In genomic region chr11:28674432-28675076, GRCh38 we compare ENCODE assay signal across 11 cellular contexts.
DNase-seq lines count a peak whose midpoint lies in the region; ATAC-seq and TF ChIP-seq lines count a peak whose summit lies in the region.
"Had no signal": no experiment of that assay in that cellular context is flagged by ENCODE, and none has a peak within 500 bp of the region (broad histone marks: within the 10 kb centered on the region; RNA-seq: fewer than 3 reads in every experiment).

No MANE protein-coding gene starts in this region.

- no peak overlapping the region for H3K27ac Mint-ChIP-seq in effector memory CD8-positive, alpha-beta T cell
- H3K27ac Mint-ChIP-seq: activated naive CD8-positive, alpha-beta T cell had no signal

- H3K27ac ChIP-seq in mesendoderm (ENCODE audit: low read depth, low read length) (no peak overlapping the region), transverse colon (no peak overlapping the region)

- H3K9me3 ChIP-seq in transverse colon, result no peaks in the 10 kb centered on the region
- H3K9me3 ChIP-seq: HAP-1 had no signal

- H3K56ac ChIP-seq in mesendoderm (ENCODE audit: low read length), result no peak overlapping the region

- intact Hi-C loops in transverse colon (cut with DNase I; ENCODE audit: low total_unique reads), result no loop called here

- no peak overlapping the region for H3K23ac ChIP-seq in mesendoderm (ENCODE audit: low read length)

- H3K36me3 ChIP-seq in mesendoderm (ENCODE audit: control insufficient read depth, insufficient read depth, low read length), result no peaks in the 10 kb centered on the region
- no peaks in the 10 kb centered on the region for H3K36me3 ChIP-seq in transverse colon
- H3K36me3 ChIP-seq: HAP-1 had no signal

- TF ChIP-seq EP300 in transverse colon (IDR thresholded peaks at IDR 0.05; ENCODE audit: low read depth), result no peak

- peaks cover 0 to 3% of the 10 kb centered on the region in 2 donors for H3K9me3 Mint-ChIP-seq in effector memory CD8-positive, alpha-beta T cell

- H4K5ac ChIP-seq in mesendoderm (ENCODE audit: low read length), result no peak overlapping the region

- no peak overlapping the region for H3K4me2 ChIP-seq in mesendoderm (ENCODE audit: low read length)

- H3K4me3 Mint-ChIP-seq in effector memory CD8-positive, alpha-beta T cell, result no peak overlapping the region
- H3K4me3 Mint-ChIP-seq: activated naive CD8-positive, alpha-beta T cell had no signal

- H4K8ac ChIP-seq in mesendoderm (ENCODE audit: low read depth, low read length), result no peak overlapping the region

- no peak overlapping the region for H3K4ac ChIP-seq in mesendoderm (ENCODE audit: low read depth, low read length)

- no peak overlapping the region for H3K18ac ChIP-seq in mesendoderm (ENCODE audit: low read length)

- TF ChIP-seq CTCF in astrocyte of the cerebellum (IDR thresholded peaks at IDR 0.05; ENCODE audit: low read depth, low read length, missing control alignments), result peak; percentile 42
- TF ChIP-seq CTCF in transverse colon (IDR thresholded peaks at IDR 0.05), result peak in 1 of 5 experiments; percentile 3

- H2BK15ac ChIP-seq in mesendoderm (replicated peaks; ENCODE audit: low read depth), result no peak overlapping the region

- H3K4me1 ChIP-seq in mesendoderm (ENCODE audit: control insufficient read depth, low read depth, low read length) (no peaks in the 10 kb centered on the region), transverse colon (no peaks in the 10 kb centered on the region)
- H3K4me1 ChIP-seq: HAP-1 had no signal

- in situ Hi-C loops in astrocyte of the cerebellum (cut with HindIII; ENCODE audit: low sequenced_read_pairs) (no loop called here), transverse colon (cut with MboI; ENCODE audit: low pct_ligation_motif_present in 1 of 4, low pct_unique_long_range_greater_than_20kb in 1 of 4, low sequenced_read_pairs in 3 of 4) (loop anchor here in 2 of 4 donors (25.0 kb wide), 1 partner anchor 962 kb away; the partner anchor contains the start of gene BDNF (in 2 of the 2))

- H3K4me3 ChIP-seq in astrocyte of the cerebellum (ENCODE audit: low read depth, low read length), result no peak overlapping the region
- no peak overlapping the region for H3K4me3 ChIP-seq in mesendoderm (ENCODE audit: low read length)
- H3K4me3 ChIP-seq in transverse colon, result no peak overlapping the region
- H3K4me3 ChIP-seq: HAP-1, lung had no signal

- H2BK5ac ChIP-seq in mesendoderm (ENCODE audit: low read length), result no peak overlapping the region

- no peak overlapping the region for H2BK120ac ChIP-seq in mesendoderm (ENCODE audit: low read depth, low read length)

- no peak for TF ChIP-seq POLR2A in transverse colon (IDR thresholded peaks at IDR 0.05)

- H2AK5ac ChIP-seq in mesendoderm (ENCODE audit: low read length), result no peak overlapping the region

- DNase-seq in GM04503 (ENCODE audit: low read depth) (peak; percentile 78), HuH-7 (ENCODE audit: low spot score) (peak; percentile 17), astrocyte of the cerebellum (ENCODE audit: low read depth) (no peak), mesendoderm (peak; percentile 54), transverse colon (no peak), NCI-H1417 treated with DMSO at 0.1 percent for 48 hours (lab: John Stamatoyannopoulos, UW) (no peak)
- no peak for DNase-seq in effector memory CD8-positive, alpha-beta T cell
- no peak for DNase-seq in stimulated activated CD4-positive, alpha-beta T cell treated with anti-CD3 and anti-CD28 coated beads, Interleukin-2, amount 100 ng/mL, for 48 hours

- no peaks in the 10 kb centered on the region for H3K27me3 ChIP-seq in mesendoderm (ENCODE audit: insufficient read depth, low read length, poor library complexity)
- no peaks in the 10 kb centered on the region for H3K27me3 ChIP-seq in transverse colon

- no peak overlapping the region for H3K9ac ChIP-seq in mesendoderm (ENCODE audit: low read length)

- no peak for ATAC-seq in effector memory CD8-positive, alpha-beta T cell (replicated peaks)

- no CpG with 5 or more reads among the region's 7 CpGs for WGBS in mesendoderm (ENCODE audit: extremely low coverage, insufficient coverage, low lambda C conversion rate)
- WGBS in transverse colon (ENCODE audit: low coverage in 1 of 2), 2 donors, result 48 to 52% methylated on average over 5 to 7 of the region's 7 CpGs

- no peaks in the 10 kb centered on the region for H3K79me1 ChIP-seq in mesendoderm (ENCODE audit: low read length)

- no peaks in the 10 kb centered on the region for H3K4me1 Mint-ChIP-seq in effector memory CD8-positive, alpha-beta T cell (ENCODE audit: low read depth in 2 of 2)

- no peaks in the 10 kb centered on the region for H3K27me3 Mint-ChIP-seq in effector memory CD8-positive, alpha-beta T cell
- H3K27me3 Mint-ChIP-seq: activated naive CD8-positive, alpha-beta T cell had no signal

- H3K79me2 ChIP-seq in mesendoderm (ENCODE audit: control insufficient read depth, insufficient read depth, low read length), result no peaks in the 10 kb centered on the region

- H3K36me3 Mint-ChIP-seq in effector memory CD8-positive, alpha-beta T cell (ENCODE audit: insufficient read depth), result no peaks in the 10 kb centered on the region
- H3K36me3 Mint-ChIP-seq: activated naive CD8-positive, alpha-beta T cell had no signal

Comparison
In these comparisons a context has a peak if more than half of its experiments do, and no peak if none do; other contexts are left out.
1. DNase-seq: peak in GM04503 (single experiment), HuH-7 (single experiment) and mesendoderm (single experiment); none in astrocyte of the cerebellum (single experiment), effector memory CD8-positive, alpha-beta T cell (0 of 3), transverse colon (single experiment), stimulated activated CD4-positive, alpha-beta T cell treated with anti-CD3 and anti-CD28 coated beads, Interleukin-2, amount 100 ng/mL, for 48 hours (0 of 2) and NCI-H1417 treated with DMSO at 0.1 percent for 48 hours (single experiment).